In the genomic region with DNA sequence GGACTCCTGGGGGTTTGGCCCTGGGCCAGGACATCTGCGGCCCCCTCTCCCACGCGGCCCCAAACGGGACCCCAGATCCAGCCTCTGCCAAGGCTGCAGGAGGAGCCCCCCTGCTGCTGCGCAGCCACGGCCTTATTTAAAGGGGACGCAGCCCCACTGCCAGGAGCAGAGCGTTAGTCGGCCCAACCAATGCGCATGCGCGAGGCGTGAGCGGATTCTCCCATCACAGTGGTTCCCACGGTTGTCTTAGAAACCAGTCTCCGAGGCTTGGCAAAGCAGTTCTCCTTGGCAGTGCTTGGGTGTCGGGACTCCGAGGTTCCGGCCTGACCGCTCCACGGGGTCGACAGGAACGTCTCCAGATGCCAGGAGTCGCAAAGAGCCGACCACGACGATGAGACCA, we compare ENCODE assay signal across 8 cellular contexts.
DNase-seq lines count a peak whose midpoint lies in the region; ATAC-seq and FAIRE-seq lines count a peak whose summit lies in the region.

No MANE protein-coding gene starts in this region.

- DNase-seq in NCI-H2029 treated with DMSO at 0.1 percent for 48 hours (lab: John Stamatoyannopoulos, UW) = peak; percentile 8
- DNase-seq in activated T-helper 9 cell treated with anti-CD3 and anti-CD28 coated beads, Interleukin-2, amount 50 U/mL, for 16 hours (ENCODE audit: low read depth) = peak; percentile 17
- DNase-seq in hippocampal formation (lab: John Stamatoyannopoulos, UW) = peak; percentile 30 to 37
- peak; percentile 14 for DNase-seq in stimulated activated CD8-positive, alpha-beta memory T cell treated with anti-CD3 and anti-CD28 coated beads, Interleukin-7, amount 100 ng/mL, for 24 hours (ENCODE audit: low read depth)
- no peak for DNase-seq in HTR-8/SVneo (ENCODE audit: insufficient read length, low spot score)

- ATAC-seq in GM19351 (IDR thresholded peaks at IDR 0.05; ENCODE audit: unreplicated experiment) = no peak
- no peak for ATAC-seq in HG02870 (IDR thresholded peaks at IDR 0.05; ENCODE audit: unreplicated experiment)
- ATAC-seq in HG03280 (IDR thresholded peaks at IDR 0.05; ENCODE audit: unreplicated experiment) = no peak

- no peak for FAIRE-seq in HTR-8/SVneo (lab: Jason Lieb, UNC)
